ENCODE assay signal across 10 cellular contexts in the genomic region with DNA sequence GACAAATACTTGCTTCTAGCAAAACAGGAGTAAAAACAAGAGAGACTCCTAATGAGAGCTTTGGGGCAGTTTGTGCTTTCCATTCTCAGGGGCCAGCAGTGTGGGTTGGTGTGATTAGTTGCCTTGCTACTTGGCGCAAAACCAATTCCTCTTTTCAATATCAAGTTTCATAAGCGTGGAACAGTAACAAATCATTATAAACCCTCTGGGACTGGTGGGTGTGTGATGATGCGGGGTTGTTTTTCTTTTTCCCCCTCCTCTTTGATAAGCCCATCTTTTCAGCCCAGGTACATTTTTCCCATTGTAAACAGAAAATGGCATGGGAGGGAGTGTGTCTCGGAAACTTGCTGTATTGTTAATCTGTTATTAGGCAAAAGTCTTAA.
A peak's percentile ranks its signal among the peaks of the same experiment; 100 is the strongest.
DNase-seq lines count a peak whose midpoint lies in the region; ATAC-seq and TF ChIP-seq lines count a peak whose summit lies in the region.
"Had no signal": no experiment of that assay in that cellular context is flagged by ENCODE, and none has a peak within 500 bp of the region (broad histone marks: within the 10 kb centered on the region; RNA-seq: fewer than 3 reads in every experiment).

No MANE protein-coding gene starts in this region.

- TF ChIP-seq CTCF in HEK293 (tag by site-specific recombination; IDR thresholded peaks at IDR 0.05) (no peak), fibroblast of lung (conservative IDR thresholded peaks at IDR 0.05 in 1 of 2, IDR thresholded peaks at IDR 0.05 in 1 of 2; ENCODE audit: low read depth in 1 of 2, low read length in 2 of 2) (no peak), smooth muscle cell (IDR thresholded peaks at IDR 0.05; ENCODE audit: borderline replicate concordance, insufficient read depth, poor library complexity, severe bottlenecking) (no peak), omental fat pad (IDR thresholded peaks at IDR 0.05) (no peak)

- H3K79me2 ChIP-seq in fibroblast of lung (ENCODE audit: control insufficient read depth, insufficient read depth, low read length): no peaks in the 10 kb centered on the region
- no peaks in the 10 kb centered on the region for H3K79me2 ChIP-seq in smooth muscle cell (ENCODE audit: low read depth)

- POLR2A ChIA-PET in HEK293 (lab: Yijun Ruan, JAX): no interaction called here

- DNase-seq in NCI-H69 (lab: John Stamatoyannopoulos, UW) (peak; percentile 91), fibroblast of lung (ENCODE audit: low read depth in 2 of 2) (peak; percentile 62 to 73), smooth muscle cell (lab: John Stamatoyannopoulos, UW; ENCODE audit: unreplicated experiment) (no peak), omental fat pad (ENCODE audit: low spot score) (no peak), SW480 (ENCODE audit: low spot score) (no peak), erythroblast (lab: John Stamatoyannopoulos, UW) (no peak)
- DNase-seq: activated naive CD8-positive, alpha-beta T cell treated with anti-CD3 and anti-CD28 coated beads, Interleukin-2, amount 10 ng/mL, durations not matched to agents 7 days and 5 days had no signal

- CTCF ChIA-PET in HEK293 (lab: Yijun Ruan, JAX): interaction anchor here (0.7 to 8.0 kb wide), 3 partner anchors 19 to 335 kb away, joined by 3 to 38 read pairs (median 14); no protein-coding TSS in a partner anchor

- H4K20me1 ChIP-seq in fibroblast of lung (ENCODE audit: control insufficient read depth, extremely low read depth, insufficient read depth, low read length) (no peaks in the 10 kb centered on the region), smooth muscle cell (ENCODE audit: low read depth) (no peaks in the 10 kb centered on the region)

- ATAC-seq in omental fat pad (ENCODE audit: low FRiP score): no peak
- ATAC-seq in GM21526 (IDR thresholded peaks at IDR 0.05; ENCODE audit: low FRiP score, unreplicated experiment): no peak

- WGBS in smooth muscle cell (ENCODE audit: low lambda C conversion rate): 62% methylated on average over 4 of the region's 4 CpGs

- no peaks in the 10 kb centered on the region for H3K27me3 ChIP-seq in fibroblast of lung (ENCODE audit: control insufficient read depth, insufficient read depth, low read length)
- no peaks in the 10 kb centered on the region for H3K27me3 ChIP-seq in smooth muscle cell (ENCODE audit: low read depth)

- H3K27ac ChIP-seq in HEK293 (ENCODE audit: extremely low read depth, low read depth, low read length) (peak overlapping the region; percentile 91), fibroblast of lung (ENCODE audit: insufficient read depth, low read length) (no peak overlapping the region), smooth muscle cell (ENCODE audit: low read depth) (peak overlapping the region; percentile 73)
- H3K27ac ChIP-seq: thoracic aorta had no signal

- H2AFZ ChIP-seq in fibroblast of lung (ENCODE audit: low read length) (no peak overlapping the region), smooth muscle cell (ENCODE audit: low read depth) (no peak overlapping the region)

- H3K4me2 ChIP-seq in fibroblast of lung (ENCODE audit: extremely low read depth, insufficient read depth, low read length) (peak overlapping the region; percentile 82), smooth muscle cell (peak overlapping the region; percentile 81)

- H3F3A ChIP-seq in smooth muscle cell (ENCODE audit: low read depth): peaks cover 6% of the 10 kb centered on the region

- H3K4me3 ChIP-seq in HEK293 (ENCODE audit: low read depth, low read length) (no peak overlapping the region), fibroblast of lung (replicated peaks in 1 of 4; ENCODE audit: control extremely low read depth in 1 of 4, insufficient read depth in 1 of 4, low read depth in 3 of 4, low read length in 4 of 4) (peak overlapping the region in 1 of 4 experiments; percentile 61), smooth muscle cell (no peak overlapping the region)

- no peak for TF ChIP-seq POLR2A in erythroblast (IDR thresholded peaks at IDR 0.05; ENCODE audit: low read length)

- H3K4me1 ChIP-seq in HEK293 (ENCODE audit: control insufficient read depth, insufficient read depth, low read length): peaks cover 37% of the 10 kb centered on the region
- H3K4me1 ChIP-seq in fibroblast of lung (ENCODE audit: control insufficient read depth, extremely low read depth, insufficient read depth, low read length): no peaks in the 10 kb centered on the region
- H3K4me1 ChIP-seq in smooth muscle cell (ENCODE audit: low read depth): peaks cover 40% of the 10 kb centered on the region

- H3K9me3 ChIP-seq in HEK293 (ENCODE audit: control insufficient read depth, insufficient read depth, low read depth, low read length) (no peaks in the 10 kb centered on the region), fibroblast of lung (ENCODE audit: control insufficient read depth, insufficient read depth, low read depth, low read length) (no peaks in the 10 kb centered on the region), smooth muscle cell (replicated peaks; ENCODE audit: low read depth) (no peaks in the 10 kb centered on the region)
- H3K9me3 ChIP-seq: thoracic aorta had no signal

- H3K9ac ChIP-seq in fibroblast of lung (ENCODE audit: insufficient read depth, low read length) (no peak overlapping the region), smooth muscle cell (ENCODE audit: low read depth) (no peak overlapping the region)

- H3K36me3 ChIP-seq in HEK293 (ENCODE audit: control insufficient read depth in 2 of 2, insufficient read depth in 1 of 2, low read length in 2 of 2): no peaks in the 10 kb centered on the region
- no peaks in the 10 kb centered on the region for H3K36me3 ChIP-seq in fibroblast of lung (ENCODE audit: control insufficient read depth, insufficient read depth, low read length)
- H3K36me3 ChIP-seq in smooth muscle cell (ENCODE audit: low read depth): no peaks in the 10 kb centered on the region
- H3K36me3 ChIP-seq: thoracic aorta had no signal

TF ChIP-seq in HEK293, 187 proteins besides CTCF, POLR2A, EP300 and RAD21 (continues in another document):
- TF ChIP-seq, protein P1, sequence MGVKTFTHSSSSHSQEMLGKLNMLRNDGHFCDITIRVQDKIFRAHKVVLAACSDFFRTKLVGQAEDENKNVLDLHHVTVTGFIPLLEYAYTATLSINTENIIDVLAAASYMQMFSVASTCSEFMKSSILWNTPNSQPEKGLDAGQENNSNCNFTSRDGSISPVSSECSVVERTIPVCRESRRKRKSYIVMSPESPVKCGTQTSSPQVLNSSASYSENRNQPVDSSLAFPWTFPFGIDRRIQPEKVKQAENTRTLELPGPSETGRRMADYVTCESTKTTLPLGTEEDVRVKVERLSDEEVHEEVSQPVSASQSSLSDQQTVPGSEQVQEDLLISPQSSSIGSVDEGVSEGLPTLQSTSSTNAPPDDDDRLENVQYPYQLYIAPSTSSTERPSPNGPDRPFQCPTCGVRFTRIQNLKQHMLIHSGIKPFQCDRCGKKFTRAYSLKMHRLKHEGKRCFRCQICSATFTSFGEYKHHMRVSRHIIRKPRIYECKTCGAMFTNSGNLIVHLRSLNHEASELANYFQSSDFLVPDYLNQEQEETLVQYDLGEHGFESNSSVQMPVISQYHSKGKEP (tag by site-specific recombination; IDR thresholded peaks at IDR 0.05): peak; percentile 19; the same call in 1 of the 2 replicates
- TF ChIP-seq KLF8 (tag by site-specific recombination; IDR thresholded peaks at IDR 0.05) (peak; percentile 19; the same call in 1 of the 2 replicates), KLF10 (tag by site-specific recombination; IDR thresholded peaks at IDR 0.05) (peak; percentile 93), ZBTB20 (tag by site-specific recombination; IDR thresholded peaks at IDR 0.05) (0 out of 2 replicates have a peak, but pooled peaks have one; percentile 0), GLI2 (tag by site-specific recombination; IDR thresholded peaks at IDR 0.05; ENCODE audit: borderline replicate concordance, low read depth) (no peak), ZNF132 (tag by site-specific recombination; IDR thresholded peaks at IDR 0.05; ENCODE audit: borderline replicate concordance) (no peak), ZNF366 (tag by site-specific recombination; conservative IDR thresholded peaks at IDR 0.05) (peak; percentile 68), ZBTB21 (tag by site-specific recombination; IDR thresholded peaks at IDR 0.05) (0 out of 2 replicates have a peak, but pooled peaks have one; percentile 33), ZNF174 (tag by site-specific recombination; IDR thresholded peaks at IDR 0.05) (no peak), YY1 (tag by site-specific recombination; IDR thresholded peaks at IDR 0.05) (no peak), SP7 (tag by site-specific recombination; IDR thresholded peaks at IDR 0.05) (peak; percentile 90), OVOL3 (tag by site-specific recombination; IDR thresholded peaks at IDR 0.05) (peak; percentile 46; the same call in 1 of the 2 replicates), ZNF549 (tag by site-specific recombination; IDR thresholded peaks at IDR 0.05) (no peak)
- TF ChIP-seq, protein P2, sequence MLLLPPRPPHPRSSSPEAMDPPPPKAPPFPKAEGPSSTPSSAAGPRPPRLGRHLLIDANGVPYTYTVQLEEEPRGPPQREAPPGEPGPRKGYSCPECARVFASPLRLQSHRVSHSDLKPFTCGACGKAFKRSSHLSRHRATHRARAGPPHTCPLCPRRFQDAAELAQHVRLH (tag by site-specific recombination; IDR thresholded peaks at IDR 0.05): peak; percentile 77; the same call in 1 of the 2 replicates
- TF ChIP-seq, protein P3, sequence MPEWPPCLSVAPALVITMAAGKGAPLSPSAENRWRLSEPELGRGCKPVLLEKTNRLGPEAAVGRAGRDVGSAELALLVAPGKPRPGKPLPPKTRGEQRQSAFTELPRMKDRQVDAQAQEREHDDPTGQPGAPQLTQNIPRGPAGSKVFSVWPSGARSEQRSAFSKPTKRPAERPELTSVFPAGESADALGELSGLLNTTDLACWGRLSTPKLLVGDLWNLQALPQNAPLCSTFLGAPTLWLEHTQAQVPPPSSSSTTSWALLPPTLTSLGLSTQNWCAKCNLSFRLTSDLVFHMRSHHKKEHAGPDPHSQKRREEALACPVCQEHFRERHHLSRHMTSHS (tag by site-specific recombination; IDR thresholded peaks at IDR 0.05): no peak
- TF ChIP-seq, protein P4, sequence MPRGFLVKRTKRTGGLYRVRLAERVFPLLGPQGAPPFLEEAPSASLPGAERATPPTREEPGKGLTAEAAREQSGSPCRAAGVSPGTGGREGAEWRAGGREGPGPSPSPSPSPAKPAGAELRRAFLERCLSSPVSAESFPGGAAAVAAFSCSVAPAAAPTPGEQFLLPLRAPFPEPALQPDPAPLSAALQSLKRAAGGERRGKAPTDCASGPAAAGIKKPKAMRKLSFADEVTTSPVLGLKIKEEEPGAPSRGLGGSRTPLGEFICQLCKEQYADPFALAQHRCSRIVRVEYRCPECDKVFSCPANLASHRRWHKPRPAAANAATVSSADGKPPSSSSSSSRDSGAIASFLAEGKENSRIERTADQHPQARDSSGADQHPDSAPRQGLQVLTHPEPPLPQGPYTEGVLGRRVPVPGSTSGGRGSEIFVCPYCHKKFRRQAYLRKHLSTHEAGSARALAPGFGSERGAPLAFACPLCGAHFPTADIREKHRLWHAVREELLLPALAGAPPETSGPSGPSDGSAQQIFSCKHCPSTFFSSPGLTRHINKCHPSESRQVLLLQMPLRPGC (tag by site-specific recombination; IDR thresholded peaks at IDR 0.05): peak; percentile 57; the same call in 1 of the 2 replicates

Comparison
In these comparisons a context has a peak if more than half of its experiments do, and no peak if none do; other contexts are left out.
1. DNase-seq: peak in NCI-H69 (single experiment) and fibroblast of lung (2 of 2); none in smooth muscle cell (single experiment), omental fat pad (single experiment), SW480 (single experiment) and erythroblast (0 of 2).